ENCODE assay signal across 10 cellular contexts in the genomic region with DNA sequence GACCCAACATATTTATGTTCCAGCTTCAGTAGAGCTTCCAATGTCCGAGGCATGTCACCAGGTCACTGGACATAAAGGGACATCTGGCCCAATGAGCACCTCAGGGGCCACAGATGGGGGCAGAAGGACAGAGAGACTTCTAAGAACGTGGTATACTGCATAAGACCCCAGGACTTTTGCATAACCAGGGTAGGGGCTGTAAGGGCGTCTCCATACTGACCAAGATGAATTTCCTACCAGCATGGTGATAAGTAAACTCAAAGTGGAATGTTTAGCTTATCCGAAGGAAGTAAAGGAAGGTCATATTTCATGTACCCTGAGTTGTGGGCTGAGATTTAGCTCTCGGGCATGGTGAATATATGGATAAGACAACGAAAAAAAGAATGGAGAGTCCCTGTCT. TPM values are rescaled to one million over a fixed set of nuclear protein-coding genes. Genes with fewer than 3 reads are reported as not detected.
"Had no signal": no experiment of that assay in that cellular context is flagged by ENCODE, and none has a peak within 500 bp of the region (broad histone marks: within the 10 kb centered on the region; RNA-seq: fewer than 3 reads in every experiment).

No MANE protein-coding gene starts in this region.

- DNase-seq: GM23248, GOT3, H9, HCEC 1CT, HFFc6 had no signal

- H3K36me3 ChIP-seq: HAP-1 had no signal

- H3K27ac ChIP-seq: GM23248 had no signal

- H3K4me1 ChIP-seq: HAP-1 had no signal

- H2AFZ ChIP-seq: GM23248, GM23338 had no signal

- H3K9me3 ChIP-seq: HAP-1 had no signal

- FAIRE-seq: H1, H54 had no signal

- H3K4me3 ChIP-seq: GM23248, GM23338, HAP-1 had no signal

- H3K9ac ChIP-seq: GM23248 had no signal

- H3K4me2 ChIP-seq: GM23338 had no signal

RNA-seq across cellular contexts. Expression of a gene that starts 38.7 kb away (rescaled TPM):
- total RNA-seq: GM23248, H4, HFFc6 had no signal
- polyA plus RNA-seq: GM23248 had no signal

RNA-seq across cellular contexts. Expression of a gene that starts 59.7 kb away (rescaled TPM):
- total RNA-seq: GM23248, HFFc6 had no signal
- polyA plus RNA-seq: GM23248 had no signal
